8 cellular contexts compared by ENCODE assay signal in the genomic region with DNA sequence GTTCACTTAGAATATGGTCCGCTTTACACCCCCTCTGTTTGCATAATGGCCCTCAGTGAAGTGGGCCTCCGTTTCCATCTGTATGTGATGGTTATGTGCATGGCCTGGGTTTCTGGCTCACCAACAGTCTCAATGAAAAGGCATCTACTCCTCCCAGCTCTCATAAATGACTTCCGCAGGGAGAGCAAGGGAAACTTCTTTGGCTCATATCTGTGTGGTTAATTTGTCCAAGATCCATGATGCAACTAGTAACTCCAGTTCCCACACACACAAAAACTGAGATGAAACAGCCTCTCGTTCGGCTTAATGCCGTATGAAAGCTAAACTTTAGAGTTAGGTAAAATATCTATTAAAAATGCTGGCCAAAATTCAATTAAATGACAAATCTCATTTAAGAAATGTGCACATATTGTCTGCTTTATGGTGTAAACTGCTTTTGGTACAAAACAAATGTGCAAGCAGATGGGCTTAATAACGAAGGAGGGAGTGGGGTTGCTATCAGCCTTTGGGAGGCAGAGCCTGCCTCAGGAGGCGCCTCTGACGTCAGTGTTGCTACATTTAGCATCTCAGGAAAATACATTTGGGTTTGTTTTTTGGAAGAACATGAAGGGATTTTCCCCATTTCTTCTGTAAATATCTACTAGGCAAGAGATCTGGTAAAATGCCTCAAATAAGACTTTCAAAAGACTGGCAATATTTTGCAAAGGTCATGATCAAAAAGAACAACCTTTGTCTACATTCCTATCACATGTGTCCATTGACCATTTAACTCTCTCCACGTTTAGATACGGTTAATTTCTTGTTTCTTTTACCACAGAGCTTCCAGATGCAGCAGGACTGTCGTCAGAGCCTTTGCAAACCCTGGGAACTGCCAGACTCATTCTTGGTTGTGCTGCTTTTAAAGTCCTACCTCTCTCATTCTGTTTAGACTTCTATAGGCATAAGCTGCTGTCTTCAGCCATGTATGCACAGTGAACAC.
DNase-seq lines count a peak whose midpoint lies in the region; ATAC-seq, FAIRE-seq and TF ChIP-seq lines count a peak whose summit lies in the region.

No MANE protein-coding gene starts in this region.

- H3K4me1 ChIP-seq in hepatocyte (ENCODE audit: insufficient read depth), result peaks cover 34% of the 10 kb centered on the region
- H3K4me1 ChIP-seq in skeletal muscle tissue (ENCODE audit: control insufficient read depth in 3 of 3, insufficient read depth in 3 of 3, low read length in 3 of 3), result peaks cover 60 to 65% (median 60%) of the 10 kb centered on the region in 3 donors
- peaks cover 0 to 14% of the 10 kb centered on the region in 2 donors for H3K4me1 ChIP-seq in small intestine (ENCODE audit: control insufficient read depth in 2 of 2, insufficient read depth in 1 of 2, low read depth in 1 of 2, low read length in 1 of 2)

- in situ Hi-C loops in G401 (cut with HindIII; ENCODE audit: low sequenced_read_pairs) (no loop called here), astrocyte of the cerebellum (cut with HindIII; ENCODE audit: low sequenced_read_pairs) (no loop called here)

- H3K9me3 ChIP-seq in hepatocyte (ENCODE audit: low read depth) (no peaks in the 10 kb centered on the region), skeletal muscle tissue (ENCODE audit: control insufficient read depth in 3 of 3, low read length in 3 of 3) (no peaks in the 10 kb centered on the region), small intestine (ENCODE audit: control insufficient read depth, low read depth) (no peaks in the 10 kb centered on the region)

- peak overlapping the region; percentile 55 to 78 (median 73) for H3K9ac ChIP-seq in skeletal muscle tissue (ENCODE audit: low read depth in 1 of 3, low read length in 3 of 3)

- peak; percentile 95 for DNase-seq in G401 (ENCODE audit: low spot score)
- peak; percentile 90 for DNase-seq in astrocyte of the cerebellum (ENCODE audit: low read depth)
- peak; percentile 42 for DNase-seq in hepatocyte (ENCODE audit: low spot score)
- DNase-seq in small intestine, result no peak

- no peaks in the 10 kb centered on the region for H3K36me3 ChIP-seq in hepatocyte (replicated peaks; ENCODE audit: insufficient read depth, low read depth)
- H3K36me3 ChIP-seq in skeletal muscle tissue (ENCODE audit: control insufficient read depth in 3 of 3, insufficient read depth in 3 of 3, low read length in 3 of 3), result no peaks in the 10 kb centered on the region
- no peaks in the 10 kb centered on the region for H3K36me3 ChIP-seq in small intestine (ENCODE audit: control insufficient read depth in 2 of 2, insufficient read depth in 2 of 2, low read length in 2 of 2)

- H3K4me2 ChIP-seq in hepatocyte, result peak overlapping the region; percentile 56

- H3K4me3 ChIP-seq in astrocyte of the cerebellum (ENCODE audit: low read depth, low read length) (no peak overlapping the region), hepatocyte (no peak overlapping the region), skeletal muscle tissue (ENCODE audit: low read length in 3 of 3) (peak overlapping the region; percentile 45 to 70 (median 62)), small intestine (ENCODE audit: low read depth in 1 of 2, low read length in 2 of 2) (no peak overlapping the region)

- no peaks in the 10 kb centered on the region for H3K79me2 ChIP-seq in hepatocyte

- H3K27ac ChIP-seq in hepatocyte (peak overlapping the region; percentile 86), skeletal muscle tissue (ENCODE audit: low read depth, low read length) (peak overlapping the region; percentile 85), small intestine (ENCODE audit: low read depth in 1 of 2, low read length in 1 of 2) (peak overlapping the region in 1 of 2 donors; percentile 76)

- no peaks in the 10 kb centered on the region for H3K9me2 ChIP-seq in hepatocyte (replicated peaks; ENCODE audit: insufficient read depth)

- no peak for FAIRE-seq in small intestine (lab: Jason Lieb, UNC)

- 57% methylated on average over 12 of the region's 12 CpGs for WGBS in hepatocyte (ENCODE audit: low lambda C conversion rate, missing lambda C conversion rate)
- WGBS in small intestine, 3 donors, result 58 to 81% (median 80%) methylated on average over 12 of the region's 12 CpGs

- no peak overlapping the region for H2AFZ ChIP-seq in hepatocyte

- H4K20me1 ChIP-seq in hepatocyte (ENCODE audit: insufficient read depth, poor library complexity, severe bottlenecking), result no peaks in the 10 kb centered on the region

- H3K27me3 ChIP-seq in hepatocyte (no peaks in the 10 kb centered on the region), skeletal muscle tissue (ENCODE audit: control insufficient read depth in 3 of 3, insufficient read depth in 3 of 3, low read length in 3 of 3) (no peaks in the 10 kb centered on the region), small intestine (ENCODE audit: control insufficient read depth in 2 of 2, insufficient read depth in 2 of 2, low read length in 2 of 2) (no peaks in the 10 kb centered on the region)

- TF ChIP-seq CTCF in astrocyte of the cerebellum (IDR thresholded peaks at IDR 0.05; ENCODE audit: low read depth, low read length, missing control alignments) (no peak), hepatocyte (IDR thresholded peaks at IDR 0.05; ENCODE audit: poor library complexity) (no peak)

- ATAC-seq in GM19397 (IDR thresholded peaks at IDR 0.05; ENCODE audit: unreplicated experiment) (no peak), HG03139 (IDR thresholded peaks at IDR 0.05; ENCODE audit: unreplicated experiment) (no peak), GM21529 (IDR thresholded peaks at IDR 0.05; ENCODE audit: unreplicated experiment) (no peak)

Comparison
In these comparisons a context has a peak if more than half of its experiments do, and no peak if none do; other contexts are left out.
1. H3K4me3 ChIP-seq: peak in skeletal muscle tissue (3 of 3); none in astrocyte of the cerebellum (single experiment), hepatocyte (single experiment) and small intestine (0 of 2).